8 cellular contexts compared by ENCODE assay signal in genomic region chr1:155976062-155976912, GRCh38. TPM values are rescaled to one million over a fixed set of nuclear protein-coding genes. Genes with fewer than 3 reads are reported as not detected.
DNase-seq lines count a peak whose midpoint lies in the region; ATAC-seq and TF ChIP-seq lines count a peak whose summit lies in the region.

No MANE protein-coding gene starts in this region.

- H3K9me3 ChIP-seq in mesodermal cell (ENCODE audit: control insufficient read depth, low read length), result no peaks in the 10 kb centered on the region

- 0 to 2% methylated on average over 7 to 9 of the region's 14 CpGs for WGBS in mesodermal cell (ENCODE audit: insufficient coverage in 2 of 2), 2 experiments

- DNase-seq in GM10248 (ENCODE audit: extremely low spot score) (peak; percentile 63), NCI-H226 (peak; percentile 63), middle frontal gyrus (ENCODE audit: extremely low spot score, low spot score) (no peak), ecto neural progenitor cell (ENCODE audit: low spot score) (no peak)
- peak; percentile 54 for DNase-seq in activated CD4-positive, alpha-beta T cell treated with anti-CD3 and anti-CD28 coated beads for 48 hours
- DNase-seq in stimulated activated effector memory CD8-positive, alpha-beta T cell treated with anti-CD3 and anti-CD28 coated beads, Interleukin-12 subunit alpha, Interleukin-12 subunit beta, amount 100 ng/mL, for 72 hours (ENCODE audit: low spot score in 2 of 2), result peak in 1 of 2 donors; percentile 71

- peak overlapping the region; percentile 93 for H3K27ac Mint-ChIP-seq in dendritic cell treated with granulocyte-macrophage colony-stimulating factor and Interleukin-4, amounts not matched to agents 40 ng/mL and 50 ng/mL, for 4 days
- H3K27ac Mint-ChIP-seq in stimulated activated effector memory CD8-positive, alpha-beta T cell treated with anti-CD3 and anti-CD28 coated beads, Interleukin-12 subunit alpha, Interleukin-12 subunit beta, amount 100 ng/mL, for 72 hours, result peak overlapping the region; percentile 91

- peak overlapping the region; percentile 80 for H3K4me3 ChIP-seq in mesodermal cell (ENCODE audit: extremely low read depth, insufficient read depth, low read length, poor library complexity, severe bottlenecking)

- ATAC-seq in stimulated activated effector memory CD8-positive, alpha-beta T cell treated with anti-CD3 and anti-CD28 coated beads, Interleukin-12 subunit alpha, Interleukin-12 subunit beta, amount 100 ng/mL, for 72 hours, result no peak

- no peaks in the 10 kb centered on the region for H3K27me3 Mint-ChIP-seq in dendritic cell treated with granulocyte-macrophage colony-stimulating factor and Interleukin-4, amounts not matched to agents 40 ng/mL and 50 ng/mL, for 4 days

- no peak for TF ChIP-seq CTCF in GM10248 (IDR thresholded peaks at IDR 0.05; ENCODE audit: control extremely low read depth, extremely low read depth, low read depth, missing control alignments)

- H3K4me1 Mint-ChIP-seq in dendritic cell treated with granulocyte-macrophage colony-stimulating factor and Interleukin-4, amounts not matched to agents 40 ng/mL and 50 ng/mL, for 4 days (ENCODE audit: low read depth), result peaks cover 87% of the 10 kb centered on the region
- H3K4me1 Mint-ChIP-seq in stimulated activated effector memory CD8-positive, alpha-beta T cell treated with anti-CD3 and anti-CD28 coated beads, Interleukin-12 subunit alpha, Interleukin-12 subunit beta, amount 100 ng/mL, for 72 hours, result peaks cover 83% of the 10 kb centered on the region

- H3K9me3 Mint-ChIP-seq in dendritic cell treated with granulocyte-macrophage colony-stimulating factor and Interleukin-4, amounts not matched to agents 40 ng/mL and 50 ng/mL, for 4 days, result no peaks in the 10 kb centered on the region
- H3K9me3 Mint-ChIP-seq in stimulated activated effector memory CD8-positive, alpha-beta T cell treated with anti-CD3 and anti-CD28 coated beads, Interleukin-12 subunit alpha, Interleukin-12 subunit beta, amount 100 ng/mL, for 72 hours, result no peaks in the 10 kb centered on the region

- peaks cover 57% of the 10 kb centered on the region for H3K4me1 ChIP-seq in mesodermal cell (ENCODE audit: control insufficient read depth, insufficient read depth, low read length, poor library complexity, severe bottlenecking)

- peak overlapping the region; percentile 86 for H3K4me3 Mint-ChIP-seq in dendritic cell treated with granulocyte-macrophage colony-stimulating factor and Interleukin-4, amounts not matched to agents 40 ng/mL and 50 ng/mL, for 4 days
- H3K4me3 Mint-ChIP-seq in stimulated activated effector memory CD8-positive, alpha-beta T cell treated with anti-CD3 and anti-CD28 coated beads, Interleukin-12 subunit alpha, Interleukin-12 subunit beta, amount 100 ng/mL, for 72 hours, result peak overlapping the region; percentile 90

- peaks cover 20% of the 10 kb centered on the region for H3K36me3 ChIP-seq in mesodermal cell (ENCODE audit: control insufficient read depth, insufficient read depth, low read length)

- CTCF ChIA-PET in GM10248 (lab: Yijun Ruan, JAX), result interaction anchor here (0.9 to 19.5 kb wide), 11 partner anchors 7 to 90 kb away, joined by 3 to 215 read pairs (median 5); partner anchors contain the start of gene KHDC4

- H3K27ac ChIP-seq in mesodermal cell (ENCODE audit: low read depth, low read length, severe bottlenecking), result peak overlapping the region; percentile 82

- POLR2A ChIA-PET in GM10248 (lab: Yijun Ruan, JAX), result interaction anchor here (0.5 to 1.5 kb wide), 4 partner anchors 20 to 301 kb away, joined by 3 to 4 read pairs (median 3); no protein-coding TSS in a partner anchor

- intact Hi-C loops in dendritic cell treated with granulocyte-macrophage colony-stimulating factor and Interleukin-4, amounts not matched to agents 40 ng/mL and 50 ng/mL, for 4 days (cut with micrococcal nuclease), result loop anchor here (5.0 kb wide), 2 partner anchors 34 to 106 kb away; partner anchors contain the start of genes MEX3A and RXFP4

- H3K36me3 Mint-ChIP-seq in dendritic cell treated with granulocyte-macrophage colony-stimulating factor and Interleukin-4, amounts not matched to agents 40 ng/mL and 50 ng/mL, for 4 days (ENCODE audit: low read depth), result peaks cover 85% of the 10 kb centered on the region
- peaks cover 67% of the 10 kb centered on the region for H3K36me3 Mint-ChIP-seq in stimulated activated effector memory CD8-positive, alpha-beta T cell treated with anti-CD3 and anti-CD28 coated beads, Interleukin-12 subunit alpha, Interleukin-12 subunit beta, amount 100 ng/mL, for 72 hours

RNA-seq across cellular contexts. Expression of gene ARHGEF2, which starts 2.1 kb away (rescaled TPM):
- polyA plus RNA-seq in mesodermal cell (2013, experiment 1 of 2), result 106 TPM
- 77.0 TPM for polyA plus RNA-seq in mesodermal cell (2013, experiment 2 of 2)

RNA-seq across cellular contexts. Expression of gene RXFP4, which starts 34.8 kb away (rescaled TPM):
- polyA plus RNA-seq in mesodermal cell (2013, experiment 1 of 2), result not detected
- polyA plus RNA-seq in mesodermal cell (2013, experiment 2 of 2), result not detected

RNA-seq across cellular contexts. Expression of gene KHDC4, which starts 42.1 kb away (rescaled TPM):
- 37.3 TPM for polyA plus RNA-seq in mesodermal cell (2013, experiment 1 of 2)
- polyA plus RNA-seq in mesodermal cell (2013, experiment 2 of 2), result 39.6 TPM

RNA-seq across cellular contexts. Expression of gene SSR2, which starts 44.5 kb away (rescaled TPM):
- polyA plus RNA-seq in mesodermal cell (2013, experiment 1 of 2), result 466 TPM
- 390 TPM for polyA plus RNA-seq in mesodermal cell (2013, experiment 2 of 2)

Comparison
In these comparisons a context has a peak if more than half of its experiments do, and no peak if none do; other contexts are left out.
1. DNase-seq: peak in GM10248 (single experiment), NCI-H226 (single experiment) and activated CD4-positive, alpha-beta T cell treated with anti-CD3 and anti-CD28 coated beads for 48 hours (single experiment); none in middle frontal gyrus (single experiment) and ecto neural progenitor cell (single experiment).